Comparison of ENCODE assay signal across 8 cellular contexts in genomic region chr12:129911437-129912049, GRCh38. TPM values are rescaled to one million over a fixed set of nuclear protein-coding genes. Genes with fewer than 3 reads are reported as not detected.
DNase-seq lines count a peak whose midpoint lies in the region; ATAC-seq and TF ChIP-seq lines count a peak whose summit lies in the region.

No MANE protein-coding gene starts in this region.

- no peak overlapping the region for H3K4me3 Mint-ChIP-seq in CD8-positive, alpha-beta T cell

- TF ChIP-seq CTCF in WERI-Rb-1 (IDR thresholded peaks at IDR 0.05; ENCODE audit: low read depth, low read length) (peak; percentile 96), hepatocyte (IDR thresholded peaks at IDR 0.05; ENCODE audit: poor library complexity) (peak; percentile 89)
- TF ChIP-seq CTCF in CD8-positive, alpha-beta T cell (IDR thresholded peaks at IDR 0.05), result no peak

- peak; percentile 37 to 66 for ATAC-seq in activated naive CD4-positive, alpha-beta T cell treated with anti-CD3 and anti-CD28 coated beads, Interleukin-2, amount 50 U/mL, for 72 hours
- no peak for ATAC-seq in CD8-positive, alpha-beta T cell

- no peaks in the 10 kb centered on the region for H3K36me3 Mint-ChIP-seq in activated naive CD4-positive, alpha-beta T cell treated with anti-CD3 and anti-CD28 coated beads, Interleukin-2, amount 50 U/mL, for 72 hours
- no peaks in the 10 kb centered on the region for H3K36me3 Mint-ChIP-seq in CD8-positive, alpha-beta T cell

- H3K9me3 Mint-ChIP-seq in activated naive CD4-positive, alpha-beta T cell treated with anti-CD3 and anti-CD28 coated beads, Interleukin-2, amount 50 U/mL, for 72 hours, result no peaks in the 10 kb centered on the region
- H3K9me3 Mint-ChIP-seq in CD8-positive, alpha-beta T cell, result no peaks in the 10 kb centered on the region

- no peak overlapping the region for H3K4me3 ChIP-seq in HAP-1
- H3K4me3 ChIP-seq in WERI-Rb-1 (ENCODE audit: low read depth, low read length), result no peak overlapping the region
- no peak overlapping the region for H3K4me3 ChIP-seq in hepatocyte
- H3K4me3 ChIP-seq in CD8-positive, alpha-beta T cell (ENCODE audit: low read depth, low read length), result no peak overlapping the region

- no peaks in the 10 kb centered on the region for H3K4me1 ChIP-seq in HAP-1
- H3K4me1 ChIP-seq in hepatocyte (ENCODE audit: insufficient read depth), result no peaks in the 10 kb centered on the region
- no peaks in the 10 kb centered on the region for H3K4me1 ChIP-seq in CD8-positive, alpha-beta T cell (ENCODE audit: insufficient read depth, low read length)

- no peak overlapping the region for H3K27ac Mint-ChIP-seq in activated naive CD4-positive, alpha-beta T cell treated with anti-CD3 and anti-CD28 coated beads, Interleukin-2, amount 50 U/mL, for 72 hours
- H3K27ac Mint-ChIP-seq in CD8-positive, alpha-beta T cell, result no peak overlapping the region

- CTCF ChIA-PET in CD8-positive, alpha-beta T cell (lab: Charles Lee), result no interaction called here

- H3K79me2 ChIP-seq in hepatocyte, result no peaks in the 10 kb centered on the region

- intact Hi-C loops in CD8-positive, alpha-beta T cell (cut with DNase I, micrococcal nuclease), result loop anchor here in 1 of 2 experiments (5.0 kb wide), 1 partner anchor 1129 kb away; no protein-coding TSS in a partner anchor

- no peaks in the 10 kb centered on the region for H3K4me1 Mint-ChIP-seq in CD8-positive, alpha-beta T cell (ENCODE audit: low read depth)

- no peak overlapping the region for H3K4me2 ChIP-seq in hepatocyte

- in situ Hi-C loops in HAP-1 (cut with MboI; ENCODE audit: low sequenced_read_pairs), result no loop called here

- H3K27ac ChIP-seq in WERI-Rb-1 (no peak overlapping the region), hepatocyte (no peak overlapping the region)
- H3K27ac ChIP-seq in CD8-positive, alpha-beta T cell (ENCODE audit: low read depth, low read length), result no peak overlapping the region

- WGBS in hepatocyte (ENCODE audit: low lambda C conversion rate, missing lambda C conversion rate), result 6% methylated on average over 8 of the region's 8 CpGs

- H2AFZ ChIP-seq in hepatocyte, result no peak overlapping the region

- peak in 1 of 2 donors; percentile 21 for DNase-seq in activated naive CD4-positive, alpha-beta T cell treated with anti-CD3 and anti-CD28 coated beads, Interleukin-2, amount 50 U/mL, for 72 hours (ENCODE audit: low spot score in 2 of 2)
- no peak for DNase-seq in activated naive CD4-positive, alpha-beta T cell treated with Interleukin-2 at 50 U/mL for 16 hours
- DNase-seq in HAP-1 (ENCODE audit: low spot score in 2 of 2) (peak; percentile 3 to 33), NCI-H146 (lab: John Stamatoyannopoulos, UW) (peak; percentile 70), WERI-Rb-1 (peak; percentile 61), hepatocyte (ENCODE audit: low spot score) (peak; percentile 84), smooth muscle cell of the brain vasculature (ENCODE audit: low read depth, low spot score) (peak; percentile 39)
- DNase-seq in CD8-positive, alpha-beta T cell, result no peak

- H3K9me2 ChIP-seq in hepatocyte (replicated peaks; ENCODE audit: insufficient read depth), result no peaks in the 10 kb centered on the region

- no peaks in the 10 kb centered on the region for H3K36me3 ChIP-seq in HAP-1 (replicated peaks)
- no peaks in the 10 kb centered on the region for H3K36me3 ChIP-seq in WERI-Rb-1
- no peaks in the 10 kb centered on the region for H3K36me3 ChIP-seq in hepatocyte (replicated peaks; ENCODE audit: insufficient read depth, low read depth)
- no peaks in the 10 kb centered on the region for H3K36me3 ChIP-seq in CD8-positive, alpha-beta T cell (ENCODE audit: insufficient read depth, low read length)

- H3K27me3 ChIP-seq in HAP-1 (ENCODE audit: low read depth), result no peaks in the 10 kb centered on the region
- H3K27me3 ChIP-seq in WERI-Rb-1 (ENCODE audit: insufficient read depth, low read depth, severe bottlenecking), result peaks cover 47% of the 10 kb centered on the region
- peaks cover 22% of the 10 kb centered on the region for H3K27me3 ChIP-seq in hepatocyte
- H3K27me3 ChIP-seq in CD8-positive, alpha-beta T cell (ENCODE audit: insufficient read depth, low read length), result no peaks in the 10 kb centered on the region

- H3K27me3 Mint-ChIP-seq in CD8-positive, alpha-beta T cell (ENCODE audit: low read depth), result peaks cover 3% of the 10 kb centered on the region

- H4K20me1 ChIP-seq in hepatocyte (ENCODE audit: insufficient read depth, poor library complexity, severe bottlenecking), result no peaks in the 10 kb centered on the region

- POLR2A ChIA-PET in CD8-positive, alpha-beta T cell (lab: Charles Lee), result no interaction called here

- no peaks in the 10 kb centered on the region for H3K9me3 ChIP-seq in HAP-1
- H3K9me3 ChIP-seq in WERI-Rb-1 (ENCODE audit: severe bottlenecking), result no peaks in the 10 kb centered on the region
- H3K9me3 ChIP-seq in hepatocyte (ENCODE audit: low read depth), result no peaks in the 10 kb centered on the region
- H3K9me3 ChIP-seq in CD8-positive, alpha-beta T cell (ENCODE audit: low read length), result no peaks in the 10 kb centered on the region

RNA-seq across cellular contexts. Expression of gene TMEM132D, which starts 7.7 kb away (rescaled TPM):
- total RNA-seq in activated naive CD4-positive, alpha-beta T cell treated with anti-CD3 and anti-CD28 coated beads, Interleukin-2, amount 50 U/mL, for 72 hours, result not detected
- total RNA-seq in hepatocyte, result 1.8 and 2.4 TPM in 2 replicates
- 1.0 and 2.0 TPM in 2 replicates for polyA plus RNA-seq in hepatocyte
- not detected for total RNA-seq in CD8-positive, alpha-beta T cell

Comparison
In these comparisons a context has a peak if more than half of its experiments do, and no peak if none do; other contexts are left out.
1. DNase-seq: peak in HAP-1 (2 of 2), NCI-H146 (single experiment), WERI-Rb-1 (single experiment), hepatocyte (single experiment) and smooth muscle cell of the brain vasculature (single experiment); none in activated naive CD4-positive, alpha-beta T cell treated with Interleukin-2 at 50 U/mL for 16 hours (single experiment) and CD8-positive, alpha-beta T cell (0 of 7).